In genomic region chr16:73149329-73149728, GRCh38 we compare ENCODE assay signal across 1 cellular context.
TF ChIP-seq lines count a peak whose summit lies in the region.

No MANE protein-coding gene starts in this region.

TF ChIP-seq in HepG2, 621 proteins besides CTCF, POLR2A, EP300 and RAD21 (continued from another document):
- TF ChIP-seq LRRFIP1 (CRISPR knock-in tag; conservative IDR thresholded peaks at IDR 0.05): no peak
- no peak for TF ChIP-seq CCAR2 (optimal IDR thresholded peaks at IDR 0.05; ENCODE audit: low read depth, low read length)
- no peak for TF ChIP-seq ZNF18 (CRISPR knock-in tag; IDR thresholded peaks at IDR 0.05; ENCODE audit: insufficient replicate concordance)
- TF ChIP-seq ZNF484 (CRISPR knock-in tag; IDR thresholded peaks at IDR 0.05; ENCODE audit: borderline replicate concordance, low read depth): no peak
- no peak for TF ChIP-seq TRIM22 (IDR thresholded peaks at IDR 0.05)
- TF ChIP-seq SAFB2 (CRISPR knock-in tag; IDR thresholded peaks at IDR 0.05; ENCODE audit: borderline replicate concordance, low read depth): no peak
- TF ChIP-seq IKZF5 (CRISPR knock-in tag; IDR thresholded peaks at IDR 0.05): no peak
- no peak for TF ChIP-seq CENPX (CRISPR knock-in tag; IDR thresholded peaks at IDR 0.05)
- peak; percentile 57; the same call in 1 of the 2 replicates for TF ChIP-seq RARA (CRISPR knock-in tag; IDR thresholded peaks at IDR 0.05)
- no peak for TF ChIP-seq ARNTL (CRISPR knock-in tag; IDR thresholded peaks at IDR 0.05)
- TF ChIP-seq SNAPC5 (CRISPR knock-in tag; IDR thresholded peaks at IDR 0.05; ENCODE audit: borderline replicate concordance): no peak
- TF ChIP-seq RBFOX2 (IDR thresholded peaks at IDR 0.05; ENCODE audit: low read depth, low read length): no peak
- peak; percentile 45 for TF ChIP-seq FOSL2 (CRISPR knock-in tag; IDR thresholded peaks at IDR 0.05)
- TF ChIP-seq ZFP37 (CRISPR knock-in tag; IDR thresholded peaks at IDR 0.05; ENCODE audit: borderline replicate concordance): no peak
- no peak for TF ChIP-seq PAWR (CRISPR knock-in tag; IDR thresholded peaks at IDR 0.05; ENCODE audit: borderline replicate concordance)
- TF ChIP-seq ZNF318 (CRISPR knock-in tag; IDR thresholded peaks at IDR 0.05): no peak
- no peak for TF ChIP-seq KDM4B (CRISPR knock-in tag; IDR thresholded peaks at IDR 0.05)
- no peak for TF ChIP-seq PRPF4 (IDR thresholded peaks at IDR 0.05; ENCODE audit: low read depth, low read length, poor library complexity, severe bottlenecking)
- no peak for TF ChIP-seq CENPT (CRISPR knock-in tag; IDR thresholded peaks at IDR 0.05; ENCODE audit: low read depth)
- no peak for TF ChIP-seq PAX8 (CRISPR knock-in tag; IDR thresholded peaks at IDR 0.05; ENCODE audit: borderline replicate concordance)
- no peak for TF ChIP-seq MXD3 (CRISPR knock-in tag; IDR thresholded peaks at IDR 0.05)
- TF ChIP-seq MYNN (CRISPR knock-in tag; IDR thresholded peaks at IDR 0.05; ENCODE audit: low read depth): no peak
